In genomic region chrX:96407501-96407900, GRCh38 we compare ENCODE assay signal across 10 cellular contexts.
DNase-seq lines count a peak whose midpoint lies in the region; ATAC-seq and TF ChIP-seq lines count a peak whose summit lies in the region.
"Had no signal": no experiment of that assay in that cellular context is flagged by ENCODE, and none has a peak within 500 bp of the region (broad histone marks: within the 10 kb centered on the region; RNA-seq: fewer than 3 reads in every experiment).

No MANE protein-coding gene starts in this region.

- H3K9me3 ChIP-seq in adrenal gland (replicated peaks in 1 of 3) = no peaks in the 10 kb centered on the region
- H3K9me3 ChIP-seq in right cardiac atrium (ENCODE audit: control insufficient read depth, low read length) = no peaks in the 10 kb centered on the region
- no peaks in the 10 kb centered on the region for H3K9me3 ChIP-seq in smooth muscle cell (replicated peaks; ENCODE audit: low read depth)
- peaks cover 1% of the 10 kb centered on the region for H3K9me3 ChIP-seq in Karpas-422 (ENCODE audit: low read length)

- H3K36me3 ChIP-seq in adrenal gland (replicated peaks in 1 of 2) (no peaks in the 10 kb centered on the region), smooth muscle cell (ENCODE audit: low read depth) (no peaks in the 10 kb centered on the region), Karpas-422 (ENCODE audit: insufficient read depth, low read length) (no peaks in the 10 kb centered on the region)

- DNase-seq in EH (ENCODE audit: low read depth) (peak; percentile 82), adrenal gland (peak in 4 of 7 donors; percentile 14 to 29 (median 18)), right cardiac atrium (no peak), smooth muscle cell (lab: John Stamatoyannopoulos, UW; ENCODE audit: unreplicated experiment) (no peak), Karpas-422 (no peak), immature natural killer cell (no peak), OCI-M2 (lab: John Stamatoyannopoulos, UW; ENCODE audit: unreplicated experiment) (no peak), WTC11 (ENCODE audit: low spot score) (no peak)
- DNase-seq: cortex of kidney, NCI-H2171 treated with DMSO at 0.1 percent for 48 hours had no signal

- POLR2A ChIA-PET in WTC11 (lab: Charles Lee) = no interaction called here

- peaks cover 3% of the 10 kb centered on the region for H3F3A ChIP-seq in smooth muscle cell (ENCODE audit: low read depth)

- no peak for TF ChIP-seq CTCF in adrenal gland (IDR thresholded peaks at IDR 0.05)
- TF ChIP-seq CTCF in smooth muscle cell (IDR thresholded peaks at IDR 0.05; ENCODE audit: borderline replicate concordance, insufficient read depth, poor library complexity, severe bottlenecking) = no peak
- no peak for TF ChIP-seq CTCF in WTC11 (IDR thresholded peaks at IDR 0.05)

- H3K4me1 ChIP-seq in adrenal gland (replicated peaks in 1 of 2) (no peaks in the 10 kb centered on the region), right cardiac atrium (ENCODE audit: control insufficient read depth, insufficient read depth, low read length) (no peaks in the 10 kb centered on the region), smooth muscle cell (ENCODE audit: low read depth) (no peaks in the 10 kb centered on the region), Karpas-422 (ENCODE audit: low read length) (no peaks in the 10 kb centered on the region)

- intact Hi-C loops in adrenal gland (cut with DNase I) (no loop called here), right cardiac atrium (cut with DNase I) (no loop called here)

- H3K9me2 ChIP-seq in Karpas-422 (replicated peaks; ENCODE audit: insufficient read depth, low read length) = no peaks in the 10 kb centered on the region; the same call in 1 of the 2 replicates

- H3K9ac ChIP-seq in smooth muscle cell (ENCODE audit: low read depth) (no peak overlapping the region), Karpas-422 (ENCODE audit: low read length) (no peak overlapping the region)

- H3K27ac ChIP-seq in adrenal gland (peak overlapping the region in 1 of 5 donors; percentile 11), right cardiac atrium (ENCODE audit: low read length) (no peak overlapping the region), smooth muscle cell (ENCODE audit: low read depth) (peak overlapping the region; percentile 63), Karpas-422 (ENCODE audit: low read length) (no peak overlapping the region)

- peak overlapping the region; percentile 42 for H2AFZ ChIP-seq in smooth muscle cell (ENCODE audit: low read depth)
- H2AFZ ChIP-seq in Karpas-422 (ENCODE audit: low read length) = no peak overlapping the region

- ATAC-seq in right cardiac atrium = peak; percentile 75 to 77
- no peak for ATAC-seq in WTC11

- peaks cover 10% of the 10 kb centered on the region for H3K27me3 ChIP-seq in adrenal gland
- no peaks in the 10 kb centered on the region for H3K27me3 ChIP-seq in right cardiac atrium (ENCODE audit: control insufficient read depth, insufficient read depth)
- H3K27me3 ChIP-seq in smooth muscle cell (ENCODE audit: low read depth) = no peaks in the 10 kb centered on the region
- no peaks in the 10 kb centered on the region for H3K27me3 ChIP-seq in Karpas-422 (ENCODE audit: low read length)

- H3K4me3 Mint-ChIP-seq in immature natural killer cell (no peak overlapping the region), WTC11 (no peak overlapping the region)

- TF ChIP-seq POLR2A in adrenal gland (IDR thresholded peaks at IDR 0.05) = no peak

- H3K27me3 Mint-ChIP-seq in immature natural killer cell (ENCODE audit: low read depth in 3 of 3) = peaks cover 0 to 5% (median 4%) of the 10 kb centered on the region in 3 donors
- H3K27me3 Mint-ChIP-seq in WTC11 (ENCODE audit: low read depth) = no peaks in the 10 kb centered on the region

- H3K4me2 ChIP-seq in smooth muscle cell (peak overlapping the region; percentile 66), Karpas-422 (ENCODE audit: low read depth, low read length, poor library complexity, severe bottlenecking) (no peak overlapping the region)

- no peak overlapping the region for H3K27ac Mint-ChIP-seq in immature natural killer cell
- no peak overlapping the region for H3K27ac Mint-ChIP-seq in WTC11

- H3K36me3 Mint-ChIP-seq in immature natural killer cell (no peaks in the 10 kb centered on the region), WTC11 (no peaks in the 10 kb centered on the region)

- CTCF ChIA-PET in WTC11 (lab: Charles Lee) = no interaction called here

- H3K79me2 ChIP-seq in smooth muscle cell (ENCODE audit: low read depth) (no peaks in the 10 kb centered on the region), Karpas-422 (ENCODE audit: low read length) (no peaks in the 10 kb centered on the region)

- H3K4me3 ChIP-seq in adrenal gland (no peak overlapping the region), right cardiac atrium (ENCODE audit: low read length) (no peak overlapping the region), smooth muscle cell (no peak overlapping the region), Karpas-422 (ENCODE audit: low read length) (no peak overlapping the region)

- H3K9me3 Mint-ChIP-seq in immature natural killer cell = peaks cover 0 to 2% (median 0%) of the 10 kb centered on the region in 6 donors
- peaks cover 4% of the 10 kb centered on the region for H3K9me3 Mint-ChIP-seq in WTC11

- H4K20me1 ChIP-seq in smooth muscle cell (ENCODE audit: low read depth) (no peaks in the 10 kb centered on the region), Karpas-422 (ENCODE audit: insufficient read depth, low read depth, low read length) (no peaks in the 10 kb centered on the region)

- WGBS in adrenal gland, 4 donors = 62 to 78% (median 74%) methylated on average over 2 of the region's 2 CpGs
- WGBS in right cardiac atrium = 28% methylated on average over 2 of the region's 2 CpGs
- WGBS in smooth muscle cell (ENCODE audit: low lambda C conversion rate) = 49% methylated on average over 2 of the region's 2 CpGs

- H3K4me1 Mint-ChIP-seq in immature natural killer cell = no peaks in the 10 kb centered on the region
- peaks cover 42% of the 10 kb centered on the region for H3K4me1 Mint-ChIP-seq in WTC11

TF ChIP-seq in WTC11, 78 proteins besides CTCF, POLR2A, EP300 and RAD21:
- TF ChIP-seq EMX1 (CRISPR knock-in tag; IDR thresholded peaks at IDR 0.05) (no peak), MYBL2 (CRISPR knock-in tag; IDR thresholded peaks at IDR 0.05) (no peak), ATF3 (CRISPR knock-in tag; conservative IDR thresholded peaks at IDR 0.05) (no peak), FOXP4 (CRISPR knock-in tag; IDR thresholded peaks at IDR 0.05) (no peak), CDX4 (CRISPR knock-in tag; IDR thresholded peaks at IDR 0.05; ENCODE audit: borderline replicate concordance) (no peak), CBFB (CRISPR knock-in tag; IDR thresholded peaks at IDR 0.05; ENCODE audit: low read depth) (no peak), TP53 (CRISPR knock-in tag; IDR thresholded peaks at IDR 0.05) (no peak), ZNF423 (CRISPR knock-in tag; IDR thresholded peaks at IDR 0.05) (no peak), NR1H2 (CRISPR knock-in tag; IDR thresholded peaks at IDR 0.05) (no peak)
TF ChIP-seq in WTC11: peak in this region for 0.

Comparison
In these comparisons a context has a peak if more than half of its experiments do, and no peak if none do; other contexts are left out.
1. DNase-seq: peak in EH (single experiment) and adrenal gland (4 of 7); none in right cardiac atrium (0 of 3), smooth muscle cell (single experiment), Karpas-422 (single experiment), immature natural killer cell (0 of 3), OCI-M2 (single experiment) and WTC11 (single experiment).